18 cellular contexts compared by ENCODE assay signal in genomic region chr15:42102646-42103235, GRCh38. TPM values are rescaled to one million over a fixed set of nuclear protein-coding genes. Genes with fewer than 3 reads are reported as not detected.
A peak's percentile ranks its signal among the peaks of the same experiment; 100 is the strongest.
DNase-seq lines count a peak whose midpoint lies in the region; ATAC-seq and TF ChIP-seq lines count a peak whose summit lies in the region.
"Had no signal": no experiment of that assay in that cellular context is flagged by ENCODE, and none has a peak within 500 bp of the region (broad histone marks: within the 10 kb centered on the region; RNA-seq: fewer than 3 reads in every experiment).

No MANE protein-coding gene starts in this region.

- TF ChIP-seq CTCF in fibroblast of villous mesenchyme (IDR thresholded peaks at IDR 0.05; ENCODE audit: insufficient read depth, low read depth, low read length) (no peak), upper lobe of right lung (IDR thresholded peaks at IDR 0.05) (no peak)

- H3K27ac ChIP-seq in upper lobe of right lung, result no peak overlapping the region
- H3K27ac ChIP-seq: heart right ventricle, HL-60, right lobe of liver, stomach had no signal

- H3K4me1 ChIP-seq in upper lobe of right lung, result peaks cover 26% of the 10 kb centered on the region
- H3K4me1 ChIP-seq: right lobe of liver had no signal

- no peaks in the 10 kb centered on the region for H3K36me3 ChIP-seq in upper lobe of right lung
- H3K36me3 ChIP-seq: heart right ventricle, right lobe of liver, stomach had no signal

- DNase-seq in HCEC 1CT (peak; percentile 38), amniotic epithelial cell (ENCODE audit: low read depth) (peak; percentile 69), fibroblast of villous mesenchyme (ENCODE audit: low read depth) (peak; percentile 14), upper lobe of right lung (peak; percentile 64), superior temporal gyrus (ENCODE audit: extremely low spot score) (no peak), mesenteric fat pad (ENCODE audit: low spot score) (no peak)
- DNase-seq: activated B cell treated with CpG ODN at 0.5 μM for 24 hours; activated CD8-positive, alpha-beta memory T cell treated with anti-CD3 and anti-CD28 coated beads, Interleukin-2, amount 50 U/mL, for 48 hours; H9; heart right ventricle; left cardiac atrium; MM.1S; naive thymus-derived CD4-positive, alpha-beta T cell; stomach had no signal

- ATAC-seq in upper lobe of right lung (no peak), GM18519 (IDR thresholded peaks at IDR 0.05; ENCODE audit: low FRiP score, unreplicated experiment) (no peak)
- ATAC-seq: heart right ventricle; naive thymus-derived CD4-positive, alpha-beta T cell had no signal

- H3K4me3 ChIP-seq in fibroblast of villous mesenchyme (ENCODE audit: low read depth, low read length), result no peak overlapping the region
- no peak overlapping the region for H3K4me3 ChIP-seq in upper lobe of right lung
- H3K4me3 ChIP-seq: heart right ventricle, right lobe of liver, stomach had no signal

- no peaks in the 10 kb centered on the region for H3K9me3 ChIP-seq in upper lobe of right lung
- H3K9me3 ChIP-seq: heart right ventricle, right lobe of liver, stomach had no signal

- H3K27me3 ChIP-seq in upper lobe of right lung, result no peaks in the 10 kb centered on the region
- H3K27me3 ChIP-seq: right lobe of liver, stomach had no signal

- intact Hi-C loops in upper lobe of right lung (cut with DNase I), result no loop called here

RNA-seq across cellular contexts. Expression of gene PLA2G4D, which starts 8.4 kb away (rescaled TPM):
- total RNA-seq in fibroblast of villous mesenchyme, result not detected in 2 replicates
- total RNA-seq in upper lobe of right lung, result not detected
- not detected for total RNA-seq in mesenteric fat pad
- total RNA-seq: activated B cell treated with CpG ODN at 0.5 μM for 24 hours; dermis microvascular lymphatic vessel endothelial cell; heart right ventricle; left cardiac atrium; naive thymus-derived CD4-positive, alpha-beta T cell; right lobe of liver had no signal

RNA-seq across cellular contexts. Expression of gene PLA2G4F, which starts 53.7 kb away (rescaled TPM):
- total RNA-seq in fibroblast of villous mesenchyme, result not detected in 2 replicates
- 104 TPM for total RNA-seq in upper lobe of right lung
- total RNA-seq in mesenteric fat pad, result not detected
- total RNA-seq: activated B cell treated with CpG ODN at 0.5 μM for 24 hours; dermis microvascular lymphatic vessel endothelial cell; H9; naive thymus-derived CD4-positive, alpha-beta T cell; right lobe of liver had no signal

Comparison
In these comparisons a context has a peak if more than half of its experiments do, and no peak if none do; other contexts are left out.
1. DNase-seq: peak in HCEC 1CT (single experiment), amniotic epithelial cell (single experiment), fibroblast of villous mesenchyme (single experiment) and upper lobe of right lung (single experiment); none in superior temporal gyrus (single experiment) and mesenteric fat pad (single experiment).
2. RNA of gene PLA2G4F, which starts 53.7 kb away (total RNA-seq): 104 TPM in upper lobe of right lung (single experiment); not detected in mesenteric fat pad (single experiment) and not detected in fibroblast of villous mesenchyme; every median in the first group is over 10 times any median in the second.